ENCODE assay signal across 1 cellular context in genomic region chr3:48465531-48466378, GRCh38.
TF ChIP-seq lines count a peak whose summit lies in the region.

No MANE protein-coding gene starts in this region.

TF ChIP-seq in H1, 55 proteins besides CTCF, POLR2A, EP300 and RAD21:
- TF ChIP-seq ZNF274 (IDR thresholded peaks at IDR 0.05; ENCODE audit: borderline replicate concordance, extremely low read depth, low read length) (no peak), SAP30 (IDR thresholded peaks at IDR 0.05; ENCODE audit: insufficient read depth, insufficient replicate concordance, low read length) (no peak), PHF8 (conservative IDR thresholded peaks at IDR 0.05; ENCODE audit: low read depth, low read length) (no peak), YY1 (IDR thresholded peaks at IDR 0.05; ENCODE audit: low read depth, low read length) (0 out of 2 replicates have a peak, but pooled peaks have one; percentile 60), GTF2F1 (IDR thresholded peaks at IDR 0.05; ENCODE audit: borderline replicate concordance, low read depth, low read length) (no peak), CEBPB (IDR thresholded peaks at IDR 0.05; ENCODE audit: low read depth, low read length) (no peak), TAF7 (optimal IDR thresholded peaks at IDR 0.05; ENCODE audit: borderline replicate concordance, low read depth, low read length) (no peak), SRF (IDR thresholded peaks at IDR 0.05; ENCODE audit: low read depth, low read length) (no peak), BACH1 (IDR thresholded peaks at IDR 0.05; ENCODE audit: low read length) (peak; percentile 95), SP1 (IDR thresholded peaks at IDR 0.05; ENCODE audit: low read depth, low read length) (0 out of 2 replicates have a peak, but pooled peaks have one; percentile 44), SUZ12 (IDR thresholded peaks at IDR 0.05; ENCODE audit: low read length) (no peak), MAX (IDR thresholded peaks at IDR 0.05) (peak; percentile 57; the same call in 1 of the 2 replicates), RFX5 (IDR thresholded peaks at IDR 0.05; ENCODE audit: borderline replicate concordance, low read depth, low read length) (no peak), SIN3A (conservative IDR thresholded peaks at IDR 0.05 in 1 of 2, IDR thresholded peaks at IDR 0.05 in 1 of 2; ENCODE audit: low read depth in 1 of 2, low read length in 2 of 2) (peak; percentile 24 to 90; a peak in 1 of 4 replicates), JUND (IDR thresholded peaks at IDR 0.05; ENCODE audit: low read length) (peak; percentile 52; the same call in 1 of the 2 replicates), MAFK (IDR thresholded peaks at IDR 0.05; ENCODE audit: low read depth, low read length) (peak; percentile 86), TAF1 (IDR thresholded peaks at IDR 0.05; ENCODE audit: low read depth, low read length) (peak; percentile 69), CREB1 (IDR thresholded peaks at IDR 0.05) (0 out of 2 replicates have a peak, but pooled peaks have one; percentile 17), SIX5 (IDR thresholded peaks at IDR 0.05; ENCODE audit: low read depth, low read length) (no peak), EGR1 (IDR thresholded peaks at IDR 0.05; ENCODE audit: borderline replicate concordance, low read depth, low read length) (peak; percentile 16; the same call in 1 of the 2 replicates), E2F6 (IDR thresholded peaks at IDR 0.05) (peak; percentile 44)
- TF ChIP-seq, protein P1, sequence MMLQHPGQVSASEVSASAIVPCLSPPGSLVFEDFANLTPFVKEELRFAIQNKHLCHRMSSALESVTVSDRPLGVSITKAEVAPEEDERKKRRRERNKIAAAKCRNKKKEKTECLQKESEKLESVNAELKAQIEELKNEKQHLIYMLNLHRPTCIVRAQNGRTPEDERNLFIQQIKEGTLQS (IDR thresholded peaks at IDR 0.05; ENCODE audit: insufficient read depth, low read depth, low read length) = no peak
- TF ChIP-seq, protein P2, sequence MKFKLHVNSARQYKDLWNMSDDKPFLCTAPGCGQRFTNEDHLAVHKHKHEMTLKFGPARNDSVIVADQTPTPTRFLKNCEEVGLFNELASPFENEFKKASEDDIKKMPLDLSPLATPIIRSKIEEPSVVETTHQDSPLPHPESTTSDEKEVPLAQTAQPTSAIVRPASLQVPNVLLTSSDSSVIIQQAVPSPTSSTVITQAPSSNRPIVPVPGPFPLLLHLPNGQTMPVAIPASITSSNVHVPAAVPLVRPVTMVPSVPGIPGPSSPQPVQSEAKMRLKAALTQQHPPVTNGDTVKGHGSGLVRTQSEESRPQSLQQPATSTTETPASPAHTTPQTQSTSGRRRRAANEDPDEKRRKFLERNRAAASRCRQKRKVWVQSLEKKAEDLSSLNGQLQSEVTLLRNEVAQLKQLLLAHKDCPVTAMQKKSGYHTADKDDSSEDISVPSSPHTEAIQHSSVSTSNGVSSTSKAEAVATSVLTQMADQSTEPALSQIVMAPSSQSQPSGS (IDR thresholded peaks at IDR 0.05; ENCODE audit: low read length) = no peak
